1 cellular context compared by ENCODE assay signal in genomic region chr6:11795403-11795802, GRCh38.
TF ChIP-seq lines count a peak whose summit lies in the region.

No MANE protein-coding gene starts in this region.

TF ChIP-seq in H1, 55 proteins besides CTCF, POLR2A, EP300 and RAD21:
- TF ChIP-seq CBX8 (IDR thresholded peaks at IDR 0.05; ENCODE audit: borderline replicate concordance, low read depth, low read length) (no peak), RXRA (IDR thresholded peaks at IDR 0.05; ENCODE audit: insufficient read depth, low read depth, low read length) (no peak), TCF12 (IDR thresholded peaks at IDR 0.05; ENCODE audit: low read depth, low read length) (no peak), NANOG (IDR thresholded peaks at IDR 0.05; ENCODE audit: insufficient read depth, low read depth, low read length, poor library complexity, severe bottlenecking) (no peak), SIRT6 (IDR thresholded peaks at IDR 0.05; ENCODE audit: low read length) (no peak)
- TF ChIP-seq, protein P1, sequence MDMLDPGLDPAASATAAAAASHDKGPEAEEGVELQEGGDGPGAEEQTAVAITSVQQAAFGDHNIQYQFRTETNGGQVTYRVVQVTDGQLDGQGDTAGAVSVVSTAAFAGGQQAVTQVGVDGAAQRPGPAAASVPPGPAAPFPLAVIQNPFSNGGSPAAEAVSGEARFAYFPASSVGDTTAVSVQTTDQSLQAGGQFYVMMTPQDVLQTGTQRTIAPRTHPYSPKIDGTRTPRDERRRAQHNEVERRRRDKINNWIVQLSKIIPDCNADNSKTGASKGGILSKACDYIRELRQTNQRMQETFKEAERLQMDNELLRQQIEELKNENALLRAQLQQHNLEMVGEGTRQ (IDR thresholded peaks at IDR 0.05; ENCODE audit: low read length), result no peak
